In genomic region chr3:40523781-40524180, GRCh38 we compare ENCODE assay signal across 10 cellular contexts. TPM values are rescaled to one million over a fixed set of nuclear protein-coding genes. Genes with fewer than 3 reads are reported as not detected.
DNase-seq lines count a peak whose midpoint lies in the region; ATAC-seq and TF ChIP-seq lines count a peak whose summit lies in the region.
"Had no signal": no experiment of that assay in that cellular context is flagged by ENCODE, and none has a peak within 500 bp of the region (broad histone marks: within the 10 kb centered on the region; RNA-seq: fewer than 3 reads in every experiment).

No MANE protein-coding gene starts in this region.

- H3K27ac Mint-ChIP-seq in activated B cell treated with CpG ODN at 0.5 μM for 24 hours = peak overlapping the region; percentile 91
- peak overlapping the region; percentile 94 for H3K27ac Mint-ChIP-seq in stimulated activated memory B cell treated with anti-CD40 and anti-IgM and Interleukin-4, amounts not matched to agents 10 μg/mL and 1 μg/mL and 100 μg/mL, for 72 hours

- CTCF ChIA-PET in activated B cell treated with CpG ODN at 0.5 μM for 24 hours (lab: Charles Lee) = interaction anchor here (2.0 kb wide), 1 partner anchor 18 kb away, joined by 5 read pairs; the partner anchor contains the start of gene ZNF620

- H3K27me3 ChIP-seq in iPS-15b (ENCODE audit: control insufficient read depth, insufficient read depth, low read length) = no peaks in the 10 kb centered on the region
- H3K27me3 ChIP-seq: brain microvascular endothelial cell had no signal

- H3K4me1 Mint-ChIP-seq in activated B cell treated with CpG ODN at 0.5 μM for 24 hours = peaks cover 18% of the 10 kb centered on the region
- H3K4me1 Mint-ChIP-seq in stimulated activated memory B cell treated with anti-CD40 and anti-IgM and Interleukin-4, amounts not matched to agents 10 μg/mL and 1 μg/mL and 100 μg/mL, for 72 hours = peaks cover 24% of the 10 kb centered on the region

- peaks cover 26% of the 10 kb centered on the region for H3K36me3 Mint-ChIP-seq in activated B cell treated with CpG ODN at 0.5 μM for 24 hours (ENCODE audit: low read depth)
- H3K36me3 Mint-ChIP-seq in stimulated activated memory B cell treated with anti-CD40 and anti-IgM and Interleukin-4, amounts not matched to agents 10 μg/mL and 1 μg/mL and 100 μg/mL, for 72 hours = peaks cover 30% of the 10 kb centered on the region

- DNase-seq in NCI-H2029 (lab: John Stamatoyannopoulos, UW) (peak; percentile 47), NCI-H2029 treated with DMSO at 0.1 percent for 48 hours (lab: John Stamatoyannopoulos, UW) (no peak), activated B cell treated with CpG ODN at 0.5 μM for 24 hours (no peak), A172 (ENCODE audit: low spot score) (no peak), occipital lobe (lab: John Stamatoyannopoulos, UW) (no peak), HPDE6-E6E7 (ENCODE audit: extremely low spot score) (no peak)
- DNase-seq: NCI-H748 treated with DMSO at 0.1 percent for 48 hours had no signal

- H3K9ac ChIP-seq in iPS-15b (ENCODE audit: low read depth, low read length) = no peak overlapping the region

- POLR2A ChIA-PET in activated B cell treated with CpG ODN at 0.5 μM for 24 hours (lab: Charles Lee) = interaction anchor here (0.6 to 3.3 kb wide), 11 partner anchors 10 to 676 kb away, joined by 3 to 32 read pairs (median 8); partner anchors contain the start of genes CTNNB1, RPL14, ZNF619 and ZNF620

- H3K27me3 Mint-ChIP-seq in activated B cell treated with CpG ODN at 0.5 μM for 24 hours = no peaks in the 10 kb centered on the region
- no peaks in the 10 kb centered on the region for H3K27me3 Mint-ChIP-seq in stimulated activated memory B cell treated with anti-CD40 and anti-IgM and Interleukin-4, amounts not matched to agents 10 μg/mL and 1 μg/mL and 100 μg/mL, for 72 hours

- no peak for TF ChIP-seq CTCF in activated B cell treated with CpG ODN at 0.5 μM for 24 hours (IDR thresholded peaks at IDR 0.05)

- H3K9me3 ChIP-seq in iPS-15b (ENCODE audit: control insufficient read depth, insufficient read depth, low read length) = no peaks in the 10 kb centered on the region

- peak overlapping the region; percentile 93 for H3K4me3 Mint-ChIP-seq in activated B cell treated with CpG ODN at 0.5 μM for 24 hours
- peak overlapping the region; percentile 93 for H3K4me3 Mint-ChIP-seq in stimulated activated memory B cell treated with anti-CD40 and anti-IgM and Interleukin-4, amounts not matched to agents 10 μg/mL and 1 μg/mL and 100 μg/mL, for 72 hours

- intact Hi-C loops in activated B cell treated with CpG ODN at 0.5 μM for 24 hours (cut with micrococcal nuclease) = loop anchor here (1.0 to 10.0 kb wide), 8 partner anchors 17 to 1139 kb away; partner anchors contain the start of genes EIF1B, RPL14, SLC25A38 and ZNF619

- peak overlapping the region; percentile 76 for H3K4me3 ChIP-seq in iPS-15b (ENCODE audit: low read depth, low read length)

- H3K36me3 ChIP-seq in iPS-15b (ENCODE audit: control insufficient read depth, insufficient read depth, low read length) = no peaks in the 10 kb centered on the region

- H3K9me3 Mint-ChIP-seq in activated B cell treated with CpG ODN at 0.5 μM for 24 hours = no peaks in the 10 kb centered on the region
- no peaks in the 10 kb centered on the region for H3K9me3 Mint-ChIP-seq in stimulated activated memory B cell treated with anti-CD40 and anti-IgM and Interleukin-4, amounts not matched to agents 10 μg/mL and 1 μg/mL and 100 μg/mL, for 72 hours

- ATAC-seq in activated B cell treated with CpG ODN at 0.5 μM for 24 hours (ENCODE audit: low read depth) = no peak
- ATAC-seq in stimulated activated memory B cell treated with anti-CD40 and anti-IgM and Interleukin-4, amounts not matched to agents 10 μg/mL and 1 μg/mL and 100 μg/mL, for 72 hours = no peak

- no peaks in the 10 kb centered on the region for H3K4me1 ChIP-seq in iPS-15b (ENCODE audit: control insufficient read depth, insufficient read depth, low read length)

RNA-seq across cellular contexts. Expression of gene ZNF621, which starts 1.0 kb away (rescaled TPM):
- total RNA-seq in activated B cell treated with CpG ODN at 0.5 μM for 24 hours (20.2 and 25.8 TPM in 2 replicates), occipital lobe (10.9 TPM)
- 12.4 and 16.9 TPM in 2 replicates for total RNA-seq in A172 (2014; rRNA removed; shearing (Covaris generic))

RNA-seq across cellular contexts. Expression of gene ZNF620, which starts 17.9 kb away (rescaled TPM):
- total RNA-seq in activated B cell treated with CpG ODN at 0.5 μM for 24 hours = 3.6 and 4.0 TPM in 2 replicates
- total RNA-seq in A172 (2014; rRNA removed; shearing (Covaris generic)) = 2.5 and 2.7 TPM in 2 replicates
- 13.6 TPM for total RNA-seq in occipital lobe

RNA-seq across cellular contexts. Expression of gene ZNF619, which starts 46.9 kb away (rescaled TPM):
- total RNA-seq in activated B cell treated with CpG ODN at 0.5 μM for 24 hours (14.9 and 16.7 TPM in 2 replicates), occipital lobe (5.9 TPM)
- total RNA-seq in A172 (2014; rRNA removed; shearing (Covaris generic)) = 4.9 and 5.1 TPM in 2 replicates
